In the genomic region with DNA sequence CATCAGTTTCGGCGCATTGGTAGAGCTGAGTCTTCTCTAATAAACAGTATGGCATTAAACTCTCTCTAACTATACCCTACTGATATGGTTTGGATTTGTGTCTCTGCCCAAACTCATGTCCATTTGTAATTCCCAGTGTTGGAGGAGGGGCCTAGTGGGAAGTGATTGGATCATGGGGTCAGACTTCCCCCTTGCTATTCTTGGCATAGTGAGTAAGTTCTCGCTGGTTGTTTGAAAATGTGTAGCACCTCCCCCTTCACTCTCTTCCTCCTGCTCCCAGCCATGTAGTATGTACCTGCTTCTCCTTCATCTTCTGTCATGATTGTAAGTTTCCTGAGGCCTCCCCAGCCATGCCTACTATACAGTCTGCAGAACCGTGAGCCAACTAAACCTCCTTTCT, we compare ENCODE assay signal across 1 cellular context.
TF ChIP-seq lines count a peak whose summit lies in the region.

No MANE protein-coding gene starts in this region.

TF ChIP-seq in IMR-90, 13 proteins besides CTCF, POLR2A, EP300 and RAD21 (continued from another document):
- TF ChIP-seq, protein P1, sequence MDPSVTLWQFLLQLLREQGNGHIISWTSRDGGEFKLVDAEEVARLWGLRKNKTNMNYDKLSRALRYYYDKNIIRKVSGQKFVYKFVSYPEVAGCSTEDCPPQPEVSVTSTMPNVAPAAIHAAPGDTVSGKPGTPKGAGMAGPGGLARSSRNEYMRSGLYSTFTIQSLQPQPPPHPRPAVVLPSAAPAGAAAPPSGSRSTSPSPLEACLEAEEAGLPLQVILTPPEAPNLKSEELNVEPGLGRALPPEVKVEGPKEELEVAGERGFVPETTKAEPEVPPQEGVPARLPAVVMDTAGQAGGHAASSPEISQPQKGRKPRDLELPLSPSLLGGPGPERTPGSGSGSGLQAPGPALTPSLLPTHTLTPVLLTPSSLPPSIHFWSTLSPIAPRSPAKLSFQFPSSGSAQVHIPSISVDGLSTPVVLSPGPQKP (IDR thresholded peaks at IDR 0.05; ENCODE audit: borderline replicate concordance, low read depth, low read length): no peak
- TF ChIP-seq MAFK (IDR thresholded peaks at IDR 0.05; ENCODE audit: low read depth, low read length): no peak
- no peak for TF ChIP-seq SMC3 (IDR thresholded peaks at IDR 0.05; ENCODE audit: low read depth, low read length)
- no peak for TF ChIP-seq RFX5 (IDR thresholded peaks at IDR 0.05; ENCODE audit: low read depth, low read length)
- no peak for TF ChIP-seq BHLHE40 (IDR thresholded peaks at IDR 0.05; ENCODE audit: low read depth, low read length)
- no peak for TF ChIP-seq CEBPB (IDR thresholded peaks at IDR 0.05; ENCODE audit: low read depth, low read length)
